ENCODE assay signal across 8 cellular contexts in the genomic region with DNA sequence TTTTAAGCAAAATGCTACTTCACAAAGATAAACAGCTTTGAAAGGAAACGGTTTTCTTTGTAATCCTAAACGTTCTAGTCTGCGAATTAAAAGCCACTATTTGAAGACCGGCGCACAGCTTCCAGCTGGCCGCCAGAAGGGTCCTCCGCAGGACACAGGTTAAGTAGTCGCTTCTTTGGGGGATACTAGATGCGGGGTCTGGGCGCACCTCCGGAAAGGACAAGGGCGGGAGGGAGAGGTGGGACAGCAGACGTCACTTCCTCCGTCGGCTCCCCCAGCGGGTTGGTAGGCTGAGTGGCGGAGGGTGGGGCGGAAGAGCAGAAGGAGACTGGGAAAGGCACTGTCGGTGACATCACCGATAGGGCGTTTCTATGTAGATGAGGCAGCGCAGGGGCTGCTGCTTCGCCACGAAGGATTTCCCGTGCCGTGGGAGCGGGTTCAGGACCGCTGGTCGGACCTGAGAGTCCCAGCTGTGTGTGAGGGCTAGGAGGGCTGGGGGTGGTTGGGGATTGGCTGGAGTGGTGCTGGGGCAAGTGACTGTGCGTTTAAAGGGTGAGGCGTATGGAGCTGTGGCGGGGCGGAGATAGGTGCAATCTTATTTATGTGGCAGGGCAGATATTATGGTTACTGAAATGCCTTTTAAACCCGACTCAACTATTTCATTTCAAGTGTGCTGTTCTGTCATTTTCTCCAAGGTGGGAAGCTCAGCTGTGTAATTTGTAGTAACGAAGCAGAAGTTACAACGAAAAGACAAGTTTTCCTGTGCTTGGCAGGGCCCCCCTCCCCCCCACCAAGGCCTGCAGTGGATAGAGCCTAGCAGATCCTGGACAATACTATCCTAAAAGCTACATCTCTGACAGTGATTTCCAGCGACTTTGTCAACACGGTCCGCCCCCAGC.
DNase-seq lines count a peak whose midpoint lies in the region; ATAC-seq and TF ChIP-seq lines count a peak whose summit lies in the region.
"Not testable (repeated sequence)": the region's sequence is repeated elsewhere in the genome, so short reads cannot be mapped to it uniquely, and the experiment has no call there.

No MANE protein-coding gene starts in this region.

- not testable (repeated sequence) for TF ChIP-seq CTCF in right lobe of liver (IDR thresholded peaks at IDR 0.05)

- peak; percentile 96 for DNase-seq in Caki2 (ENCODE audit: low read depth)
- peak; percentile 84 for DNase-seq in HK-2 (ENCODE audit: unreplicated experiment)
- DNase-seq in NCI-H748 treated with DMSO at 0.1 percent for 48 hours (lab: John Stamatoyannopoulos, UW) = peak; percentile 81
- DNase-seq in activated CD4-positive, alpha-beta T cell treated with anti-CD3 and anti-CD28 coated beads, Interleukin-2, amount 50 U/mL, for 24 hours (ENCODE audit: low read depth in 1 of 2, low spot score in 1 of 2) = peak; percentile 60 to 72
- peak; percentile 73 for DNase-seq in ecto neural progenitor cell (ENCODE audit: low spot score)
- DNase-seq in right lobe of liver = peak; percentile 58 to 79 (median 61)
- peak; percentile 86 for DNase-seq in stimulated activated CD4-positive, alpha-beta T cell treated with anti-CD3 and anti-CD28 coated beads, Interleukin-4, amount 100 ng/mL, for 24 hours

- peak overlapping the region; percentile 89 to 95 (median 94) for H3K27ac ChIP-seq in right lobe of liver

- TF ChIP-seq POLR2A in right lobe of liver (IDR thresholded peaks at IDR 0.05) = peak; percentile 82

- intact Hi-C loops in right lobe of liver (cut with DNase I) = not testable (repeated sequence)

- not testable (repeated sequence) for H3K36me3 ChIP-seq in right lobe of liver

- 1% methylated on average over 18 of the region's 39 CpGs for WGBS in right lobe of liver (ENCODE audit: insufficient coverage, low coverage, low lambda C conversion rate, missing lambda C conversion rate)

- H3K9me3 ChIP-seq in right lobe of liver = not testable (repeated sequence)

- in situ Hi-C loops in Caki2 (cut with HindIII; ENCODE audit: low pct_unique_long_range_greater_than_20kb, low sequenced_read_pairs) = not testable (repeated sequence)

- ATAC-seq in GM21360 (IDR thresholded peaks at IDR 0.05; ENCODE audit: unreplicated experiment) = peak; percentile 85
- peak; percentile 96 to 98 (median 98) for ATAC-seq in right lobe of liver

- H3K4me3 ChIP-seq in right lobe of liver = peak overlapping the region; percentile 33 to 51 (median 49)

- not testable (repeated sequence) for H3K4me1 ChIP-seq in right lobe of liver

- not testable (repeated sequence) for H3K27me3 ChIP-seq in right lobe of liver

Comparison
In these comparisons a context has a peak if more than half of its experiments do, and no peak if none do; other contexts are left out.
1. Peak in every context shown above with its lines: DNase-seq, ATAC-seq, H3K4me3 ChIP-seq and H3K27ac ChIP-seq.